Comparison of ENCODE assay signal across 8 cellular contexts in genomic region chr11:77619576-77620198, GRCh38. TPM values are rescaled to one million over a fixed set of nuclear protein-coding genes. Genes with fewer than 3 reads are reported as not detected.
A peak's percentile ranks its signal among the peaks of the same experiment; 100 is the strongest.
DNase-seq lines count a peak whose midpoint lies in the region; ATAC-seq, FAIRE-seq and TF ChIP-seq lines count a peak whose summit lies in the region.

No MANE protein-coding gene starts in this region.

- peak; percentile 43 for DNase-seq in Ammon's horn (ENCODE audit: low spot score)
- no peak for DNase-seq in GM12891 (ENCODE audit: insufficient read length, low spot score)
- peak; percentile 40 for DNase-seq in NCI-H345 treated with DMSO at 0.1 percent for 48 hours (lab: John Stamatoyannopoulos, UW; ENCODE audit: unreplicated experiment)
- peak; percentile 61 for DNase-seq in bronchial epithelial cell (ENCODE audit: low read depth)
- DNase-seq in lower lobe of right lung, result no peak
- no peak for DNase-seq in epidermal melanocyte (ENCODE audit: insufficient read length, low spot score)
- no peak for DNase-seq in activated naive CD8-positive, alpha-beta T cell treated with anti-CD3 and anti-CD28 coated beads, Interleukin-2, amount 50 U/mL, for 24 hours

- peaks cover 58% of the 10 kb centered on the region for H3K36me3 Mint-ChIP-seq in activated naive CD8-positive, alpha-beta T cell treated with anti-CD3 and anti-CD28 coated beads, Interleukin-2, amount 50 U/mL, for 24 hours (ENCODE audit: low read depth)

- H3K9me3 Mint-ChIP-seq in activated naive CD8-positive, alpha-beta T cell treated with anti-CD3 and anti-CD28 coated beads, Interleukin-2, amount 50 U/mL, for 24 hours, result no peaks in the 10 kb centered on the region

- FAIRE-seq in GM12891 (lab: Jason Lieb, UNC) (peak; percentile 66), bronchial epithelial cell (lab: Jason Lieb, UNC) (no peak)

- no peak overlapping the region for H3K4me3 Mint-ChIP-seq in activated naive CD8-positive, alpha-beta T cell treated with anti-CD3 and anti-CD28 coated beads, Interleukin-2, amount 50 U/mL, for 24 hours

- no peaks in the 10 kb centered on the region for H3K9me3 ChIP-seq in lower lobe of right lung

- H3K27ac Mint-ChIP-seq in activated naive CD8-positive, alpha-beta T cell treated with anti-CD3 and anti-CD28 coated beads, Interleukin-2, amount 50 U/mL, for 24 hours, result no peak overlapping the region

- H3K4me1 Mint-ChIP-seq in activated naive CD8-positive, alpha-beta T cell treated with anti-CD3 and anti-CD28 coated beads, Interleukin-2, amount 50 U/mL, for 24 hours, result no peaks in the 10 kb centered on the region

- H3K36me3 ChIP-seq in bronchial epithelial cell (ENCODE audit: control insufficient read depth, insufficient read depth, low read length) (peaks cover 8% of the 10 kb centered on the region), lower lobe of right lung (peaks cover 96% of the 10 kb centered on the region)

- ATAC-seq in lower lobe of right lung (no peak), GM19455 (IDR thresholded peaks at IDR 0.05; ENCODE audit: unreplicated experiment) (no peak)
- ATAC-seq in activated naive CD8-positive, alpha-beta T cell treated with anti-CD3 and anti-CD28 coated beads, Interleukin-2, amount 50 U/mL, for 24 hours, result no peak

- peak; percentile 53 for TF ChIP-seq CTCF in bronchial epithelial cell (IDR thresholded peaks at IDR 0.05; ENCODE audit: insufficient read depth, low read length, severe bottlenecking)
- peak; percentile 72 for TF ChIP-seq CTCF in lower lobe of right lung (IDR thresholded peaks at IDR 0.05)

- no peaks in the 10 kb centered on the region for H3K27me3 Mint-ChIP-seq in activated naive CD8-positive, alpha-beta T cell treated with anti-CD3 and anti-CD28 coated beads, Interleukin-2, amount 50 U/mL, for 24 hours

- H3K27me3 ChIP-seq in bronchial epithelial cell (ENCODE audit: control insufficient read depth, insufficient read depth, low read length) (no peaks in the 10 kb centered on the region), lower lobe of right lung (ENCODE audit: low read depth) (no peaks in the 10 kb centered on the region)

- H3K4me3 ChIP-seq in bronchial epithelial cell (ENCODE audit: low read depth, low read length) (no peak overlapping the region), lower lobe of right lung (no peak overlapping the region)

- no peak overlapping the region for H3K27ac ChIP-seq in lower lobe of right lung

- no peaks in the 10 kb centered on the region for H3K4me1 ChIP-seq in lower lobe of right lung

- TF ChIP-seq POLR2A in GM12891 (IDR thresholded peaks at IDR 0.05; ENCODE audit: low read depth, low read length), result no peak

- intact Hi-C loops in lower lobe of right lung (cut with DNase I), result no loop called here

TF ChIP-seq in GM12891, 5 proteins besides CTCF, POLR2A, EP300 and RAD21:
- TF ChIP-seq POLR2AphosphoS5 (IDR thresholded peaks at IDR 0.05; ENCODE audit: low read depth, low read length) (no peak), SPI1 (IDR thresholded peaks at IDR 0.05; ENCODE audit: low read depth, low read length) (0 out of 2 replicates have a peak, but pooled peaks have one; percentile 4)
TF ChIP-seq in GM12891: peak in this region for 1.

RNA-seq across cellular contexts. Expression of gene CLNS1A, which starts 17.9 kb away (rescaled TPM):
- polyA plus RNA-seq in GM12891 (2012; ENCODE audit: low read depth, missing spikeins), result 139 TPM
- total RNA-seq in bronchial epithelial cell (184 and 221 TPM in 2 replicates), lower lobe of right lung (72.6 TPM)

RNA-seq across cellular contexts. Expression of gene AQP11, which starts 29.9 kb away (rescaled TPM):
- 0.62 TPM for polyA plus RNA-seq in GM12891 (2012; ENCODE audit: low read depth, missing spikeins)
- total RNA-seq in bronchial epithelial cell, result 0.26 and 0.53 TPM in 2 replicates
- 0.18 TPM for total RNA-seq in lower lobe of right lung

Comparison
In these comparisons a context has a peak if more than half of its experiments do, and no peak if none do; other contexts are left out.
1. DNase-seq: peak in Ammon's horn (single experiment), NCI-H345 treated with DMSO at 0.1 percent for 48 hours (single experiment) and bronchial epithelial cell (single experiment); none in GM12891 (single experiment), lower lobe of right lung (single experiment), epidermal melanocyte (single experiment) and activated naive CD8-positive, alpha-beta T cell treated with anti-CD3 and anti-CD28 coated beads, Interleukin-2, amount 50 U/mL, for 24 hours (single experiment).